In genomic region chr12:116933101-116933500, GRCh38 we compare ENCODE assay signal across 16 cellular contexts. TPM values are rescaled to one million over a fixed set of nuclear protein-coding genes. Genes with fewer than 3 reads are reported as not detected.
DNase-seq lines count a peak whose midpoint lies in the region; ATAC-seq and TF ChIP-seq lines count a peak whose summit lies in the region.
"Had no signal": no experiment of that assay in that cellular context is flagged by ENCODE, and none has a peak within 500 bp of the region (broad histone marks: within the 10 kb centered on the region; RNA-seq: fewer than 3 reads in every experiment).

No MANE protein-coding gene starts in this region.

- no peak overlapping the region for H2BK120ac ChIP-seq in IMR-90 (ENCODE audit: low read depth, low read length)

- no peak overlapping the region for H3K27ac Mint-ChIP-seq in activated CD4-positive, alpha-beta T cell treated with anti-CD3 and anti-CD28 coated beads for 36 hours
- H3K27ac Mint-ChIP-seq: CD4-positive, CD25-positive, alpha-beta regulatory T cell had no signal

- no peak overlapping the region for H2AFZ ChIP-seq in IMR-90 (replicated peaks; ENCODE audit: low read length, poor library complexity)

- no peak overlapping the region for H3K18ac ChIP-seq in IMR-90 (ENCODE audit: low read depth, low read length)

- no peak overlapping the region for H2BK5ac ChIP-seq in IMR-90 (ENCODE audit: low read depth, low read length, poor library complexity, severe bottlenecking)

- H3K9ac ChIP-seq in BLaER1 (no peak overlapping the region), IMR-90 (ENCODE audit: low read depth, low read length) (no peak overlapping the region)

- no peak overlapping the region for H2AK9ac ChIP-seq in IMR-90 (replicated peaks; ENCODE audit: low read depth, low read length, poor library complexity)

- DNase-seq in IMR-90, result peak; percentile 48
- DNase-seq in islet precursor cell, result peak; percentile 6
- DNase-seq in NK-92 (lab: John Stamatoyannopoulos, UW; ENCODE audit: unreplicated experiment), result no peak
- DNase-seq in NCI-H1417 treated with DMSO at 0.1 percent for 48 hours (lab: John Stamatoyannopoulos, UW), result no peak
- DNase-seq in activated CD4-positive, alpha-beta T cell treated with anti-CD3 and anti-CD28 coated beads for 36 hours, result no peak
- no peak for DNase-seq in NCI-H2227 (lab: John Stamatoyannopoulos, UW; ENCODE audit: unreplicated experiment)
- DNase-seq: Caco-2; CD4-positive, CD25-positive, alpha-beta regulatory T cell; NCI-H1436; NCI-H2029; NCI-H2171; NCI-H524; SW 1271 had no signal

- H4K91ac ChIP-seq in IMR-90 (ENCODE audit: insufficient read depth, low read depth, low read length), result no peak overlapping the region

- H3K36me3 ChIP-seq in BLaER1 (peaks cover 60% of the 10 kb centered on the region), IMR-90 (ENCODE audit: control insufficient read depth, insufficient read depth, low read length) (peaks cover 20% of the 10 kb centered on the region)

- H4K5ac ChIP-seq in IMR-90 (ENCODE audit: low read depth, low read length), result no peak overlapping the region

- H3K4me3 Mint-ChIP-seq in activated CD4-positive, alpha-beta T cell treated with anti-CD3 and anti-CD28 coated beads for 36 hours, result no peak overlapping the region
- H3K4me3 Mint-ChIP-seq: CD4-positive, CD25-positive, alpha-beta regulatory T cell had no signal

- H3K36me3 Mint-ChIP-seq in activated CD4-positive, alpha-beta T cell treated with anti-CD3 and anti-CD28 coated beads for 36 hours (ENCODE audit: low read depth), result peaks cover 31% of the 10 kb centered on the region

- H3K56ac ChIP-seq in IMR-90 (ENCODE audit: extremely low read depth, insufficient read depth, low read length), result no peak overlapping the region

- dilution Hi-C loops in IMR-90 (cut with HindIII; ENCODE audit: low sequenced_read_pairs, unreplicated experiment), result no loop called here

- H3K9me3 ChIP-seq in BLaER1 (peaks cover 7% of the 10 kb centered on the region; the same call in 1 of the 2 replicates), IMR-90 (ENCODE audit: control insufficient read depth, insufficient read depth, low read length) (no peaks in the 10 kb centered on the region)
- H3K9me3 ChIP-seq: Caco-2 had no signal

- POLR2A ChIA-PET in IMR-90 (lab: Charles Lee; ENCODE audit: unreplicated experiment), result no interaction called here
- POLR2A ChIA-PET in activated CD4-positive, alpha-beta T cell treated with anti-CD3 and anti-CD28 coated beads for 36 hours (lab: Charles Lee), result no interaction called here

- no peaks in the 10 kb centered on the region for H3K27me3 ChIP-seq in BLaER1
- no peaks in the 10 kb centered on the region for H3K27me3 ChIP-seq in IMR-90 (ENCODE audit: control insufficient read depth, insufficient read depth, low read length)

- H3K4me1 ChIP-seq in BLaER1 (peaks cover 40% of the 10 kb centered on the region), IMR-90 (ENCODE audit: control insufficient read depth, insufficient read depth, low read length) (no peaks in the 10 kb centered on the region)
- H3K4me1 ChIP-seq: Caco-2 had no signal

- no peak overlapping the region for H2BK15ac ChIP-seq in IMR-90 (ENCODE audit: low read depth, low read length)

- no peak overlapping the region for H4K8ac ChIP-seq in IMR-90 (ENCODE audit: low read depth in 2 of 2, low read length in 2 of 2)

- H3K23ac ChIP-seq in IMR-90 (ENCODE audit: low read depth, low read length), result no peak overlapping the region

- H3K79me1 ChIP-seq in IMR-90 (ENCODE audit: low read depth in 1 of 2, low read length in 2 of 2), result peaks cover 45 to 63% of the 10 kb centered on the region in 2 experiments

- H3K14ac ChIP-seq in IMR-90 (replicated peaks; ENCODE audit: low read depth, low read length), result no peak overlapping the region

- in situ Hi-C loops in IMR-90 (cut with MboI; ENCODE audit: low sequenced_read_pairs), result no loop called here

- H3K27ac ChIP-seq in BLaER1 (no peak overlapping the region), IMR-90 (ENCODE audit: insufficient read depth, low read length) (no peak overlapping the region), VCaP (peak overlapping the region; percentile 26)

- no peaks in the 10 kb centered on the region for H3K27me3 Mint-ChIP-seq in activated CD4-positive, alpha-beta T cell treated with anti-CD3 and anti-CD28 coated beads for 36 hours
- H3K27me3 Mint-ChIP-seq: CD4-positive, CD25-positive, alpha-beta regulatory T cell had no signal

- no CpG with 5 or more reads among the region's 2 CpGs for WGBS in IMR-90 (ENCODE audit: extremely low coverage in 2 of 2, insufficient read length in 1 of 2), 2 experiments

- H4K20me1 ChIP-seq in BLaER1 (peaks cover 34% of the 10 kb centered on the region), IMR-90 (ENCODE audit: insufficient read depth, low read length) (peaks cover 27% of the 10 kb centered on the region; the same call in 1 of the 2 replicates)

- no peak for TF ChIP-seq POLR2A in IMR-90 (IDR thresholded peaks at IDR 0.05; ENCODE audit: low read depth, low read length)

- H3K4me1 Mint-ChIP-seq in activated CD4-positive, alpha-beta T cell treated with anti-CD3 and anti-CD28 coated beads for 36 hours, result no peaks in the 10 kb centered on the region

- H3K4me2 ChIP-seq in BLaER1 (peak overlapping the region; percentile 63), IMR-90 (ENCODE audit: low read depth, low read length) (no peak overlapping the region)

- no peak overlapping the region for H3K4ac ChIP-seq in IMR-90 (ENCODE audit: low read depth, low read length)

- no peaks in the 10 kb centered on the region for H3K9me3 Mint-ChIP-seq in activated CD4-positive, alpha-beta T cell treated with anti-CD3 and anti-CD28 coated beads for 36 hours (ENCODE audit: low read depth)
- H3K9me3 Mint-ChIP-seq: CD4-positive, CD25-positive, alpha-beta regulatory T cell had no signal

- TF ChIP-seq CTCF in IMR-90 (conservative IDR thresholded peaks at IDR 0.05; ENCODE audit: low read depth, low read length), result no peak
- no peak for TF ChIP-seq CTCF in VCaP (conservative IDR thresholded peaks at IDR 0.05)

- H2AK5ac ChIP-seq in IMR-90 (ENCODE audit: low read depth, low read length), result no peak overlapping the region

- peaks cover 13% of the 10 kb centered on the region; the same call in 1 of the 2 replicates for H3K9me1 ChIP-seq in IMR-90 (ENCODE audit: insufficient read depth, low read length)

- H2BK20ac ChIP-seq in IMR-90 (ENCODE audit: low read depth, low read length), result no peak overlapping the region

- intact Hi-C loops in IMR-90 (cut with micrococcal nuclease), result loop anchor here (1.0 kb wide), 1 partner anchor 22 kb away; no protein-coding TSS in a partner anchor
- intact Hi-C loops in activated CD4-positive, alpha-beta T cell treated with anti-CD3 and anti-CD28 coated beads for 36 hours (cut with DNase I, micrococcal nuclease), result no loop called here

- no peak for TF ChIP-seq RAD21 in IMR-90 (IDR thresholded peaks at IDR 0.05; ENCODE audit: low read length)

- H3K4me3 ChIP-seq in BLaER1 (no peak overlapping the region), IMR-90 (ENCODE audit: insufficient read depth, low read depth, low read length) (no peak overlapping the region)

- CTCF ChIA-PET in IMR-90 (lab: Yijun Ruan, JAX), result no interaction called here
- CTCF ChIA-PET in activated CD4-positive, alpha-beta T cell treated with anti-CD3 and anti-CD28 coated beads for 36 hours (lab: Charles Lee), result interaction anchor here (0.5 kb wide), 1 partner anchor 99 kb away, joined by 4 read pairs; no protein-coding TSS in a partner anchor

- BruUV-seq in IMR-90 (replicated peaks; lab: Mats Ljungman, UMichigan), result no TSS peak

- ATAC-seq in IMR-90 (ENCODE audit: low read depth), result peak; percentile 42
- ATAC-seq in activated CD4-positive, alpha-beta T cell treated with anti-CD3 and anti-CD28 coated beads for 36 hours, result no peak

TF ChIP-seq in IMR-90, 13 proteins besides CTCF, POLR2A, EP300 and RAD21 (continues in another document):
- TF ChIP-seq MAFK (IDR thresholded peaks at IDR 0.05; ENCODE audit: low read depth, low read length) (no peak), CHD1 (IDR thresholded peaks at IDR 0.05; ENCODE audit: low read depth, low read length) (no peak), CEBPB (IDR thresholded peaks at IDR 0.05; ENCODE audit: low read depth, low read length) (no peak), ELK1 (IDR thresholded peaks at IDR 0.05; ENCODE audit: borderline replicate concordance, low read depth, low read length) (no peak), BHLHE40 (IDR thresholded peaks at IDR 0.05; ENCODE audit: low read depth, low read length) (no peak), RFX5 (IDR thresholded peaks at IDR 0.05; ENCODE audit: low read depth, low read length) (no peak), MXI1 (IDR thresholded peaks at IDR 0.05; ENCODE audit: borderline replicate concordance, low read depth, low read length) (no peak), MAZ (IDR thresholded peaks at IDR 0.05; ENCODE audit: borderline replicate concordance, low read depth, low read length) (no peak), RCOR1 (IDR thresholded peaks at IDR 0.05; ENCODE audit: insufficient replicate concordance, low read length) (no peak), USF2 (IDR thresholded peaks at IDR 0.05; ENCODE audit: low read depth, low read length) (no peak)

RNA-seq across cellular contexts. Expression of gene FBXW8, which starts 22.4 kb away (rescaled TPM):
- 23.6 and 25.8 TPM in 2 replicates for total RNA-seq in IMR-90 (2012; rRNA removed)
- 18.6 and 20.3 TPM in 2 replicates for polyA plus RNA-seq in IMR-90 (2012; rRNA removed)
- 10.6 and 17.8 TPM in 2 replicates for polyA plus RNA-seq in IMR-90 (2012; cell fraction: cytosol; rRNA removed)
- 33.2 and 40.4 TPM in 2 replicates for polyA plus RNA-seq in IMR-90 (2012; cell fraction: nucleus; rRNA removed; ENCODE audit: low replicate concordance)
- 1 to 10 TPM; 5.7 to 6.1 TPM for total RNA-seq in activated CD4-positive, alpha-beta T cell treated with anti-CD3 and anti-CD28 coated beads for 36 hours

RNA-seq across cellular contexts. Expression of gene HRK, which starts 51.9 kb away (rescaled TPM):
- not detected in 2 replicates for total RNA-seq in IMR-90 (2012; rRNA removed)
- not detected in 2 replicates for polyA plus RNA-seq in IMR-90 (2012; rRNA removed)
- polyA plus RNA-seq in IMR-90 (2012; cell fraction: cytosol; rRNA removed), result not detected in 2 replicates
- polyA plus RNA-seq in IMR-90 (2012; cell fraction: nucleus; rRNA removed; ENCODE audit: low replicate concordance), result not detected in 2 replicates
- not detected for total RNA-seq in activated CD4-positive, alpha-beta T cell treated with anti-CD3 and anti-CD28 coated beads for 36 hours
- total RNA-seq: LHCN-M2 had no signal
- polyA plus RNA-seq: CD4-positive, CD25-positive, alpha-beta regulatory T cell had no signal

Comparison
In these comparisons a context has a peak if more than half of its experiments do, and no peak if none do; other contexts are left out.
1. DNase-seq: peak in IMR-90 (single experiment) and islet precursor cell (single experiment); none in NK-92 (single experiment), NCI-H1417 treated with DMSO at 0.1 percent for 48 hours (single experiment), activated CD4-positive, alpha-beta T cell treated with anti-CD3 and anti-CD28 coated beads for 36 hours (single experiment) and NCI-H2227 (single experiment).